19 cellular contexts compared by ENCODE assay signal in genomic region chr20:20658871-20659415, GRCh38. TPM values are rescaled to one million over a fixed set of nuclear protein-coding genes. Genes with fewer than 3 reads are reported as not detected.
DNase-seq lines count a peak whose midpoint lies in the region; ATAC-seq and TF ChIP-seq lines count a peak whose summit lies in the region.
"Had no signal": no experiment of that assay in that cellular context is flagged by ENCODE, and none has a peak within 500 bp of the region (broad histone marks: within the 10 kb centered on the region; RNA-seq: fewer than 3 reads in every experiment).

No MANE protein-coding gene starts in this region.

- ATAC-seq in IMR-90 (ENCODE audit: low read depth) (no peak), left lobe of liver (peak; percentile 5), HG03439 (IDR thresholded peaks at IDR 0.05; ENCODE audit: unreplicated experiment) (no peak), GM21381 (IDR thresholded peaks at IDR 0.05; ENCODE audit: unreplicated experiment) (no peak)
- ATAC-seq: GM12878 had no signal

- no peaks in the 10 kb centered on the region for H3K4me1 ChIP-seq in IMR-90 (ENCODE audit: control insufficient read depth, insufficient read depth, low read length)
- H3K4me1 ChIP-seq: BE2C, HAP-1 had no signal

- in situ Hi-C loops in IMR-90 (cut with MboI; ENCODE audit: low sequenced_read_pairs) (no loop called here), brain microvascular endothelial cell (cut with HindIII; ENCODE audit: low pct_ligation_motif_present, low sequenced_read_pairs) (no loop called here)

- BruUV-seq in IMR-90 (replicated peaks; lab: Mats Ljungman, UMichigan): no TSS peak

- H2AFZ ChIP-seq in IMR-90 (replicated peaks; ENCODE audit: low read length, poor library complexity): no peak overlapping the region

- no peak overlapping the region for H2BK120ac ChIP-seq in IMR-90 (ENCODE audit: low read depth, low read length)

- H3K9ac ChIP-seq in IMR-90 (ENCODE audit: low read depth, low read length): no peak overlapping the region

- H4K91ac ChIP-seq in IMR-90 (ENCODE audit: insufficient read depth, low read depth, low read length): no peak overlapping the region

- no peak overlapping the region for H2BK5ac ChIP-seq in IMR-90 (ENCODE audit: low read depth, low read length, poor library complexity, severe bottlenecking)

- intact Hi-C loops in IMR-90 (cut with micrococcal nuclease): no loop called here

- H2AK5ac ChIP-seq in IMR-90 (ENCODE audit: low read depth, low read length): no peak overlapping the region

- H3K79me1 ChIP-seq in IMR-90 (ENCODE audit: low read depth in 1 of 2, low read length in 2 of 2): no peaks in the 10 kb centered on the region

- no peak overlapping the region for H3K23ac ChIP-seq in IMR-90 (ENCODE audit: low read depth, low read length)

- H3K9me3 ChIP-seq in IMR-90 (ENCODE audit: control insufficient read depth, insufficient read depth, low read length): no peaks in the 10 kb centered on the region
- H3K9me3 ChIP-seq: BE2C, HAP-1 had no signal

- H3K27me3 ChIP-seq in IMR-90 (ENCODE audit: control insufficient read depth, insufficient read depth, low read length): no peaks in the 10 kb centered on the region
- H3K27me3 ChIP-seq in brain microvascular endothelial cell (replicated peaks): no peaks in the 10 kb centered on the region
- H3K27me3 ChIP-seq: BE2C had no signal

- H3K14ac ChIP-seq in IMR-90 (replicated peaks; ENCODE audit: low read depth, low read length): no peak overlapping the region

- H2AK9ac ChIP-seq in IMR-90 (replicated peaks; ENCODE audit: low read depth, low read length, poor library complexity): no peak overlapping the region

- 43% methylated on average over 1 of the region's 3 CpGs; no CpG with 5 or more reads in 1 of the 2 experiments for WGBS in IMR-90 (ENCODE audit: extremely low coverage in 2 of 2, insufficient read length in 1 of 2), 2 experiments

- no peak overlapping the region for H3K56ac ChIP-seq in IMR-90 (ENCODE audit: extremely low read depth, insufficient read depth, low read length)

- CTCF ChIA-PET in IMR-90 (lab: Yijun Ruan, JAX): interaction anchor here (0.6 to 1.3 kb wide), 2 partner anchors 19 to 65 kb away, joined by 4 read pairs; no protein-coding TSS in a partner anchor

- POLR2A ChIA-PET in IMR-90 (lab: Charles Lee; ENCODE audit: unreplicated experiment): no interaction called here

- no peaks in the 10 kb centered on the region for H3K27me3 Mint-ChIP-seq in osteocyte (ENCODE audit: unreplicated experiment)
- H3K27me3 Mint-ChIP-seq: CD4-positive, CD25-positive, alpha-beta regulatory T cell had no signal

- TF ChIP-seq POLR2A in IMR-90 (IDR thresholded peaks at IDR 0.05; ENCODE audit: low read depth, low read length): no peak

- H3K4me3 Mint-ChIP-seq in osteocyte (ENCODE audit: unreplicated experiment): no peak overlapping the region
- H3K4me3 Mint-ChIP-seq: CD4-positive, CD25-positive, alpha-beta regulatory T cell; CD8-positive, alpha-beta memory T cell had no signal

- no peak overlapping the region for H3K4me2 ChIP-seq in IMR-90 (ENCODE audit: low read depth, low read length)

- no peak overlapping the region for H4K5ac ChIP-seq in IMR-90 (ENCODE audit: low read depth, low read length)

- dilution Hi-C loops in IMR-90 (cut with HindIII; ENCODE audit: low sequenced_read_pairs, unreplicated experiment): no loop called here

- H3K4ac ChIP-seq in IMR-90 (ENCODE audit: low read depth, low read length): no peak overlapping the region

- H3K18ac ChIP-seq in IMR-90 (ENCODE audit: low read depth, low read length): no peak overlapping the region

- H2BK20ac ChIP-seq in IMR-90 (ENCODE audit: low read depth, low read length): no peak overlapping the region

- H3K4me1 Mint-ChIP-seq in osteocyte (ENCODE audit: unreplicated experiment): peaks cover 53% of the 10 kb centered on the region

- no peaks in the 10 kb centered on the region for H4K20me1 ChIP-seq in IMR-90 (ENCODE audit: insufficient read depth, low read length)

- DNase-seq in IMR-90 (no peak), brain microvascular endothelial cell (peak; percentile 44), left lobe of liver (ENCODE audit: low spot score) (no peak), osteocyte (ENCODE audit: extremely low spot score, unreplicated experiment) (no peak), cerebellum (ENCODE audit: low spot score) (no peak)
- no peak for DNase-seq in stimulated activated CD4-positive, alpha-beta T cell treated with anti-CD3 and anti-CD28 coated beads, Interleukin-15, amount 100 ng/mL, for 24 hours
- DNase-seq: 8988T; BE2C; CD4-positive, CD25-positive, alpha-beta regulatory T cell; CD8-positive, alpha-beta memory T cell; COR-L47; DMS 273 treated with DMSO at 0.1 percent for 48 hours; DMS53; DND-41; EL had no signal

- no peaks in the 10 kb centered on the region for H3K9me3 Mint-ChIP-seq in osteocyte (ENCODE audit: unreplicated experiment)
- H3K9me3 Mint-ChIP-seq: CD4-positive, CD25-positive, alpha-beta regulatory T cell; CD8-positive, alpha-beta memory T cell had no signal

- H3K4me3 ChIP-seq in IMR-90 (ENCODE audit: insufficient read depth, low read depth, low read length): no peak overlapping the region
- H3K4me3 ChIP-seq in brain microvascular endothelial cell (ENCODE audit: low read depth, low read length): no peak overlapping the region
- H3K4me3 ChIP-seq: GM12878, HAP-1 had no signal

- no peak overlapping the region for H2BK15ac ChIP-seq in IMR-90 (ENCODE audit: low read depth, low read length)

- TF ChIP-seq RAD21 in IMR-90 (IDR thresholded peaks at IDR 0.05; ENCODE audit: low read length): no peak

- H3K36me3 Mint-ChIP-seq in osteocyte (ENCODE audit: unreplicated experiment): no peaks in the 10 kb centered on the region

- no peaks in the 10 kb centered on the region; the same call in 1 of the 2 replicates for H3K9me1 ChIP-seq in IMR-90 (ENCODE audit: insufficient read depth, low read length)

- H3K36me3 ChIP-seq in IMR-90 (ENCODE audit: control insufficient read depth, insufficient read depth, low read length): no peaks in the 10 kb centered on the region
- no peaks in the 10 kb centered on the region for H3K36me3 ChIP-seq in brain microvascular endothelial cell (replicated peaks)
- H3K36me3 ChIP-seq: BE2C, HAP-1 had no signal

- H4K8ac ChIP-seq in IMR-90 (ENCODE audit: low read depth in 2 of 2, low read length in 2 of 2): no peak overlapping the region

- peak overlapping the region; percentile 79 for H3K27ac Mint-ChIP-seq in osteocyte (ENCODE audit: unreplicated experiment)
- H3K27ac Mint-ChIP-seq: CD4-positive, CD25-positive, alpha-beta regulatory T cell; CD8-positive, alpha-beta memory T cell had no signal

- TF ChIP-seq CTCF in IMR-90 (conservative IDR thresholded peaks at IDR 0.05; ENCODE audit: low read depth, low read length) (no peak), brain microvascular endothelial cell (IDR thresholded peaks at IDR 0.05; ENCODE audit: low read depth, low read length, missing control alignments) (no peak), osteocyte (IDR thresholded peaks at IDR 0.05) (no peak)

- H3K27ac ChIP-seq in IMR-90 (ENCODE audit: insufficient read depth, low read length) (no peak overlapping the region), brain microvascular endothelial cell (no peak overlapping the region)

TF ChIP-seq in IMR-90, 13 proteins besides CTCF, POLR2A, EP300 and RAD21:
- TF ChIP-seq BHLHE40 (IDR thresholded peaks at IDR 0.05; ENCODE audit: low read depth, low read length) (no peak), NFE2L2 (IDR thresholded peaks at IDR 0.05; ENCODE audit: low read depth, low read length) (no peak), CHD1 (IDR thresholded peaks at IDR 0.05; ENCODE audit: low read depth, low read length) (no peak), MAFK (IDR thresholded peaks at IDR 0.05; ENCODE audit: low read depth, low read length) (0 out of 2 replicates have a peak, but pooled peaks have one; percentile 16), ELK1 (IDR thresholded peaks at IDR 0.05; ENCODE audit: borderline replicate concordance, low read depth, low read length) (no peak)

RNA-seq across cellular contexts. Expression of gene RALGAPA2, which starts 53.5 kb away (rescaled TPM):
- 3.9 and 4.7 TPM in 2 replicates for total RNA-seq in IMR-90 (2012; rRNA removed)
- polyA plus RNA-seq in IMR-90 (2012; rRNA removed): 1.1 and 1.3 TPM in 2 replicates
- polyA plus RNA-seq in IMR-90 (2012; cell fraction: cytosol; rRNA removed): 0.46 and 0.47 TPM in 2 replicates
- polyA plus RNA-seq in IMR-90 (2012; cell fraction: nucleus; rRNA removed; ENCODE audit: low replicate concordance): 1.1 and 3.5 TPM in 2 replicates
- total RNA-seq in left lobe of liver: 52.0 TPM
- total RNA-seq in osteocyte: 15.2 and 19.1 TPM in 2 replicates
- total RNA-seq in cerebellum: 50.7 TPM
